In the genomic region with DNA sequence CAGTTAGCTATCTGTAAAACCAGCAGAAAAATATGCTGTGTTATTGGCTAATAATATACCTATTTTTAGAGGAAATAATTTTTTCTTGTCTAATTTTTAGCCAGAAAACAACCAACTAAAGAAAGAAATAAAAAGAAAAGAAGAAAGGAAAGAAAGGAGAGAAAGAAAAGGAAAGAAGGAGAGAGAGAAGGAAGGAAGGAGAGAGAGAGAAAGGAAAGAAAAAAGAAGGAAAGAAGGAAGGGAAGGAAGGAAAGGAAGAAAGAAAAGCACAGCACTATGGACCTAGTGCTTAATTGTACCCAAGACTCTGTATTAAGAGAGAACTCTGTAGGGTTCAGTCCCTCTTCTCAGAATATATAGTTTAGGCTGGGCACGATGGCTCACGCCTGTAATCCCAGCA, we compare ENCODE assay signal across 2 cellular contexts.
TF ChIP-seq lines count a peak whose summit lies in the region.

No MANE protein-coding gene starts in this region.

TF ChIP-seq in HEK293, 187 proteins besides CTCF, POLR2A, EP300 and RAD21:
- TF ChIP-seq, protein P1, sequence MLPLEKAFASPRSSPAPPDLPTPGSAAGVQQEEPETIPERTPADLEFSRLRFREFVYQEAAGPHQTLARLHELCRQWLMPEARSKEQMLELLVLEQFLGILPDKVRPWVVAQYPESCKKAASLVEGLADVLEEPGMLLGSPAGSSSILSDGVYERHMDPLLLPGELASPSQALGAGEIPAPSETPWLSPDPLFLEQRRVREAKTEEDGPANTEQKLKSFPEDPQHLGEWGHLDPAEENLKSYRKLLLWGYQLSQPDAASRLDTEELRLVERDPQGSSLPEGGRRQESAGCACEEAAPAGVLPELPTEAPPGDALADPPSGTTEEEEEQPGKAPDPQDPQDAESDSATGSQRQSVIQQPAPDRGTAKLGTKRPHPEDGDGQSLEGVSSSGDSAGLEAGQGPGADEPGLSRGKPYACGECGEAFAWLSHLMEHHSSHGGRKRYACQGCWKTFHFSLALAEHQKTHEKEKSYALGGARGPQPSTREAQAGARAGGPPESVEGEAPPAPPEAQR (tag by site-specific recombination; IDR thresholded peaks at IDR 0.05) = no peak
- TF ChIP-seq ZNF366 (tag by site-specific recombination; conservative IDR thresholded peaks at IDR 0.05) = peak; percentile 67
- TF ChIP-seq, protein P2, sequence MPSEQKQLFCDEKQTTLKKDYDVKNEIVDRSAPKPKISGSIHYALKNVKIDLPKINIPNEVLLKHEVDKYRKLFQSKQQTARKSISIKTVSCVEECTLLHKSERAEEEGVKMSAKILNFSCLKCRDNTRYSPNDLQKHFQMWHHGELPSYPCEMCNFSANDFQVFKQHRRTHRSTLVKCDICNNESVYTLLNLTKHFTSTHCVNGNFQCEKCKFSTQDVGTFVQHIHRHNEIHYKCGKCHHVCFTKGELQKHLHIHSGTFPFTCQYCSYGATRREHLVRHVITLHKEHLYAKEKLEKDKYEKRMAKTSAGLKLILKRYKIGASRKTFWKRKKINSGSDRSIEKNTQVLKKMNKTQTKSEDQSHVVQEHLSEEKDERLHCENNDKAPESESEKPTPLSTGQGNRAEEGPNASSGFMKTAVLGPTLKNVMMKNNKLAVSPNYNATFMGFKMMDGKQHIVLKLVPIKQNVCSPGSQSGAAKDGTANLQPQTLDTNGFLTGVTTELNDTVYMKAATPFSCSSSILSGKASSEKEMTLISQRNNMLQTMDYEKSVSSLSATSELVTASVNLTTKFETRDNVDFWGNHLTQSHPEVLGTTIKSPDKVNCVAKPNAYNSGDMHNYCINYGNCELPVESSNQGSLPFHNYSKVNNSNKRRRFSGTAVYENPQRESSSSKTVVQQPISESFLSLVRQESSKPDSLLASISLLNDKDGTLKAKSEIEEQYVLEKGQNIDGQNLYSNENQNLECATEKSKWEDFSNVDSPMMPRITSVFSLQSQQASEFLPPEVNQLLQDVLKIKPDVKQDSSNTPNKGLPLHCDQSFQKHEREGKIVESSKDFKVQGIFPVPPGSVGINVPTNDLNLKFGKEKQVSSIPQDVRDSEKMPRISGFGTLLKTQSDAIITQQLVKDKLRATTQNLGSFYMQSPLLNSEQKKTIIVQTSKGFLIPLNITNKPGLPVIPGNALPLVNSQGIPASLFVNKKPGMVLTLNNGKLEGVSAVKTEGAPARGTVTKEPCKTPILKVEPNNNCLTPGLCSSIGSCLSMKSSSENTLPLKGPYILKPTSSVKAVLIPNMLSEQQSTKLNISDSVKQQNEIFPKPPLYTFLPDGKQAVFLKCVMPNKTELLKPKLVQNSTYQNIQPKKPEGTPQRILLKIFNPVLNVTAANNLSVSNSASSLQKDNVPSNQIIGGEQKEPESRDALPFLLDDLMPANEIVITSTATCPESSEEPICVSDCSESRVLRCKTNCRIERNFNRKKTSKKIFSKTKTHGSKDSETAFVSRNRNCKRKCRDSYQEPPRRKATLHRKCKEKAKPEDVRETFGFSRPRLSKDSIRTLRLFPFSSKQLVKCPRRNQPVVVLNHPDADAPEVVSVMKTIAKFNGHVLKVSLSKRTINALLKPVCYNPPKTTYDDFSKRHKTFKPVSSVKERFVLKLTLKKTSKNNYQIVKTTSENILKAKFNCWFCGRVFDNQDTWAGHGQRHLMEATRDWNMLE (tag by site-specific recombination; conservative IDR thresholded peaks at IDR 0.05; ENCODE audit: low read depth) = no peak

TF ChIP-seq in K562, 482 proteins besides CTCF, POLR2A, EP300 and RAD21:
- TF ChIP-seq, protein P3, sequence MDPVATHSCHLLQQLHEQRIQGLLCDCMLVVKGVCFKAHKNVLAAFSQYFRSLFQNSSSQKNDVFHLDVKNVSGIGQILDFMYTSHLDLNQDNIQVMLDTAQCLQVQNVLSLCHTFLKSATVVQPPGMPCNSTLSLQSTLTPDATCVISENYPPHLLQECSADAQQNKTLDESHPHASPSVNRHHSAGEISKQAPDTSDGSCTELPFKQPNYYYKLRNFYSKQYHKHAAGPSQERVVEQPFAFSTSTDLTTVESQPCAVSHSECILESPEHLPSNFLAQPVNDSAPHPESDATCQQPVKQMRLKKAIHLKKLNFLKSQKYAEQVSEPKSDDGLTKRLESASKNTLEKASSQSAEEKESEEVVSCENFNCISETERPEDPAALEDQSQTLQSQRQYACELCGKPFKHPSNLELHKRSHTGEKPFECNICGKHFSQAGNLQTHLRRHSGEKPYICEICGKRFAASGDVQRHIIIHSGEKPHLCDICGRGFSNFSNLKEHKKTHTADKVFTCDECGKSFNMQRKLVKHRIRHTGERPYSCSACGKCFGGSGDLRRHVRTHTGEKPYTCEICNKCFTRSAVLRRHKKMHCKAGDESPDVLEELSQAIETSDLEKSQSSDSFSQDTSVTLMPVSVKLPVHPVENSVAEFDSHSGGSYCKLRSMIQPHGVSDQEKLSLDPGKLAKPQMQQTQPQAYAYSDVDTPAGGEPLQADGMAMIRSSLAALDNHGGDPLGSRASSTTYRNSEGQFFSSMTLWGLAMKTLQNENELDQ (CRISPR knock-in tag; IDR thresholded peaks at IDR 0.05; ENCODE audit: borderline replicate concordance) = no peak
- TF ChIP-seq, protein P4, sequence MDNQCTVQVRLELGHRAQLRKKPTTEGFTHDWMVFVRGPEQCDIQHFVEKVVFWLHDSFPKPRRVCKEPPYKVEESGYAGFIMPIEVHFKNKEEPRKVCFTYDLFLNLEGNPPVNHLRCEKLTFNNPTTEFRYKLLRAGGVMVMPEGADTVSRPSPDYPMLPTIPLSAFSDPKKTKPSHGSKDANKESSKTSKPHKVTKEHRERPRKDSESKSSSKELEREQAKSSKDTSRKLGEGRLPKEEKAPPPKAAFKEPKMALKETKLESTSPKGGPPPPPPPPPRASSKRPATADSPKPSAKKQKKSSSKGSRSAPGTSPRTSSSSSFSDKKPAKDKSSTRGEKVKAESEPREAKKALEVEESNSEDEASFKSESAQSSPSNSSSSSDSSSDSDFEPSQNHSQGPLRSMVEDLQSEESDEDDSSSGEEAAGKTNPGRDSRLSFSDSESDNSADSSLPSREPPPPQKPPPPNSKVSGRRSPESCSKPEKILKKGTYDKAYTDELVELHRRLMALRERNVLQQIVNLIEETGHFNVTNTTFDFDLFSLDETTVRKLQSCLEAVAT (IDR thresholded peaks at IDR 0.05) = no peak
- 0 out of 2 replicates have a peak, but pooled peaks have one; percentile 14 for TF ChIP-seq PHB2 (IDR thresholded peaks at IDR 0.05; ENCODE audit: low read depth)
- TF ChIP-seq, protein P5, sequence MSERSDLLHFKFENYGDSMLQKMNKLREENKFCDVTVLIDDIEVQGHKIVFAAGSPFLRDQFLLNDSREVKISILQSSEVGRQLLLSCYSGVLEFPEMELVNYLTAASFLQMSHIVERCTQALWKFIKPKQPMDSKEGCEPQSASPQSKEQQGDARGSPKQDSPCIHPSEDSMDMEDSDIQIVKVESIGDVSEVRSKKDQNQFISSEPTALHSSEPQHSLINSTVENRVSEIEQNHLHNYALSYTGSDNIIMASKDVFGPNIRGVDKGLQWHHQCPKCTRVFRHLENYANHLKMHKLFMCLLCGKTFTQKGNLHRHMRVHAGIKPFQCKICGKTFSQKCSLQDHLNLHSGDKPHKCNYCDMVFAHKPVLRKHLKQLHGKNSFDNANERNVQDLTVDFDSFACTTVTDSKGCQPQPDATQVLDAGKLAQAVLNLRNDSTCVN (CRISPR knock-in tag; IDR thresholded peaks at IDR 0.05) = no peak
- TF ChIP-seq, protein P6, sequence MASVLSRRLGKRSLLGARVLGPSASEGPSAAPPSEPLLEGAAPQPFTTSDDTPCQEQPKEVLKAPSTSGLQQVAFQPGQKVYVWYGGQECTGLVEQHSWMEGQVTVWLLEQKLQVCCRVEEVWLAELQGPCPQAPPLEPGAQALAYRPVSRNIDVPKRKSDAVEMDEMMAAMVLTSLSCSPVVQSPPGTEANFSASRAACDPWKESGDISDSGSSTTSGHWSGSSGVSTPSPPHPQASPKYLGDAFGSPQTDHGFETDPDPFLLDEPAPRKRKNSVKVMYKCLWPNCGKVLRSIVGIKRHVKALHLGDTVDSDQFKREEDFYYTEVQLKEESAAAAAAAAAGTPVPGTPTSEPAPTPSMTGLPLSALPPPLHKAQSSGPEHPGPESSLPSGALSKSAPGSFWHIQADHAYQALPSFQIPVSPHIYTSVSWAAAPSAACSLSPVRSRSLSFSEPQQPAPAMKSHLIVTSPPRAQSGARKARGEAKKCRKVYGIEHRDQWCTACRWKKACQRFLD (CRISPR knock-in tag; IDR thresholded peaks at IDR 0.05) = no peak
- TF ChIP-seq, protein P7, sequence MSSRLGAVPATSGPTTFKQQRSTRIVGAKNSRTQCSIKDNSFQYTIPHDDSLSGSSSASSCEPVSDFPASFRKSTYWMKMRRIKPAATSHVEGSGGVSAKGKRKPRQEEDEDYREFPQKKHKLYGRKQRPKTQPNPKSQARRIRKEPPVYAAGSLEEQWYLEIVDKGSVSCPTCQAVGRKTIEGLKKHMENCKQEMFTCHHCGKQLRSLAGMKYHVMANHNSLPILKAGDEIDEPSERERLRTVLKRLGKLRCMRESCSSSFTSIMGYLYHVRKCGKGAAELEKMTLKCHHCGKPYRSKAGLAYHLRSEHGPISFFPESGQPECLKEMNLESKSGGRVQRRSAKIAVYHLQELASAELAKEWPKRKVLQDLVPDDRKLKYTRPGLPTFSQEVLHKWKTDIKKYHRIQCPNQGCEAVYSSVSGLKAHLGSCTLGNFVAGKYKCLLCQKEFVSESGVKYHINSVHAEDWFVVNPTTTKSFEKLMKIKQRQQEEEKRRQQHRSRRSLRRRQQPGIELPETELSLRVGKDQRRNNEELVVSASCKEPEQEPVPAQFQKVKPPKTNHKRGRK (tag; IDR thresholded peaks at IDR 0.05) = peak; percentile 80
